ENCODE assay signal across 27 cellular contexts in genomic region chr5:16577677-16578076, GRCh38. TPM values are rescaled to one million over a fixed set of nuclear protein-coding genes. Genes with fewer than 3 reads are reported as not detected.
DNase-seq lines count a peak whose midpoint lies in the region; ATAC-seq and TF ChIP-seq lines count a peak whose summit lies in the region.
"Had no signal": no experiment of that assay in that cellular context is flagged by ENCODE, and none has a peak within 500 bp of the region (broad histone marks: within the 10 kb centered on the region; RNA-seq: fewer than 3 reads in every experiment).

No MANE protein-coding gene starts in this region.

- DNase-seq in activated CD4-positive, alpha-beta T cell treated with anti-CD3 and anti-CD28 coated beads for 48 hours: peak; percentile 32
- DNase-seq in activated CD4-positive, alpha-beta T cell treated with anti-CD3 and anti-CD28 coated beads, Interleukin-2, amount 10 ng/mL, durations not matched to agents 7 days and 5 days: no peak
- DNase-seq in Caco-2 (no peak), OCI-M1 (lab: John Stamatoyannopoulos, UW) (peak; percentile 42), caudate nucleus (lab: John Stamatoyannopoulos, UW) (no peak), NCI-H446 (lab: John Stamatoyannopoulos, UW) (no peak), DMS 273 (lab: John Stamatoyannopoulos, UW; ENCODE audit: unreplicated experiment) (no peak), left colon (no peak)
- DNase-seq: activated effector memory CD4-positive, alpha-beta T cell treated with anti-CD3 and anti-CD28 coated beads, Interleukin-2, amount 50 U/mL, for 16 hours; adrenal gland; cortex of kidney; DMS79; esophagus squamous epithelium; gastrocnemius medialis; GF-D8; H7; left ventricle myocardium superior; naive thymus-derived CD8-positive, alpha-beta T cell; NCI-H1048; NCI-H1930; NCI-H345; stimulated activated naive B cell treated with anti-CD40 and anti-IgM and Interleukin-4, amounts not matched to agents 10 μg/mL and 1 μg/mL and 100 μg/mL, for 72 hours; T-helper 9 cell; uterus had no signal

- no peak for TF ChIP-seq CTCF in Caco-2 (IDR thresholded peaks at IDR 0.05; ENCODE audit: insufficient read depth in 1 of 2, low read depth in 1 of 2, low read length in 1 of 2, severe bottlenecking in 1 of 2, unreplicated experiment in 1 of 2)

- no peak overlapping the region for H3K4me3 ChIP-seq in Caco-2 (ENCODE audit: low read depth, low read length)
- H3K4me3 ChIP-seq: A549, adrenal gland, esophagus squamous epithelium, gastrocnemius medialis, skin epidermis, thoracic aorta, uterus had no signal

- H3K4me1 Mint-ChIP-seq in activated CD4-positive, alpha-beta T cell treated with anti-CD3 and anti-CD28 coated beads, Interleukin-2, amount 10 ng/mL, durations not matched to agents 7 days and 5 days: peaks cover 18% of the 10 kb centered on the region
- peaks cover 33% of the 10 kb centered on the region for H3K4me1 Mint-ChIP-seq in Caco-2 (ENCODE audit: low read depth, unreplicated experiment)

- peak overlapping the region; percentile 18 for H3K27ac ChIP-seq in caudate nucleus (ENCODE audit: low read depth, low read length)
- H3K27ac ChIP-seq: A549, adrenal gland, esophagus squamous epithelium, gastrocnemius medialis, skin epidermis, thoracic aorta, uterus had no signal

- H3K27me3 Mint-ChIP-seq in activated CD4-positive, alpha-beta T cell treated with anti-CD3 and anti-CD28 coated beads, Interleukin-2, amount 10 ng/mL, durations not matched to agents 7 days and 5 days: no peaks in the 10 kb centered on the region
- no peaks in the 10 kb centered on the region for H3K27me3 Mint-ChIP-seq in Caco-2 (ENCODE audit: insufficient read depth, unreplicated experiment)
- H3K27me3 Mint-ChIP-seq: naive thymus-derived CD8-positive, alpha-beta T cell; stimulated activated naive B cell treated with anti-CD40 and anti-IgM and Interleukin-4, amounts not matched to agents 10 μg/mL and 1 μg/mL and 100 μg/mL, for 72 hours had no signal

- no peak for ATAC-seq in left colon
- ATAC-seq: A549; gastrocnemius medialis; left ventricle myocardium superior; naive thymus-derived CD8-positive, alpha-beta T cell had no signal

- no TSS peak for BruUV-seq in Caco-2 (replicated peaks; lab: Mats Ljungman, UMichigan)

- H3K36me3 Mint-ChIP-seq in activated CD4-positive, alpha-beta T cell treated with anti-CD3 and anti-CD28 coated beads, Interleukin-2, amount 10 ng/mL, durations not matched to agents 7 days and 5 days (ENCODE audit: low read depth): peaks cover 15% of the 10 kb centered on the region
- no peaks in the 10 kb centered on the region for H3K36me3 Mint-ChIP-seq in Caco-2 (ENCODE audit: insufficient read depth, unreplicated experiment)

- H3K36me3 ChIP-seq in Caco-2 (ENCODE audit: control insufficient read depth, insufficient read depth, low read length): no peaks in the 10 kb centered on the region
- H3K36me3 ChIP-seq: adrenal gland, esophagus squamous epithelium, gastrocnemius medialis, thoracic aorta, uterus had no signal

- intact Hi-C loops in Caco-2 (cut with micrococcal nuclease; ENCODE audit: unreplicated experiment): no loop called here
- intact Hi-C loops in left colon (cut with DNase I, micrococcal nuclease): no loop called here

- POLR2A ChIA-PET in activated CD4-positive, alpha-beta T cell treated with anti-CD3 and anti-CD28 coated beads, Interleukin-2, amount 10 ng/mL, durations not matched to agents 7 days and 5 days (lab: Charles Lee): no interaction called here
- POLR2A ChIA-PET in Caco-2 (lab: Charles Lee): no interaction called here

- peaks cover 3% of the 10 kb centered on the region for H3K4me1 ChIP-seq in Caco-2
- H3K4me1 ChIP-seq: A549, adrenal gland, uterus had no signal

- H3K4me3 Mint-ChIP-seq in activated CD4-positive, alpha-beta T cell treated with anti-CD3 and anti-CD28 coated beads, Interleukin-2, amount 10 ng/mL, durations not matched to agents 7 days and 5 days: no peak overlapping the region
- no peak overlapping the region for H3K4me3 Mint-ChIP-seq in Caco-2 (ENCODE audit: unreplicated experiment)
- H3K4me3 Mint-ChIP-seq: naive thymus-derived CD8-positive, alpha-beta T cell; stimulated activated naive B cell treated with anti-CD40 and anti-IgM and Interleukin-4, amounts not matched to agents 10 μg/mL and 1 μg/mL and 100 μg/mL, for 72 hours had no signal

- H3K27ac Mint-ChIP-seq in activated CD4-positive, alpha-beta T cell treated with anti-CD3 and anti-CD28 coated beads, Interleukin-2, amount 10 ng/mL, durations not matched to agents 7 days and 5 days: no peak overlapping the region
- peak overlapping the region; percentile 9 for H3K27ac Mint-ChIP-seq in Caco-2 (ENCODE audit: unreplicated experiment)
- H3K27ac Mint-ChIP-seq: stimulated activated naive B cell treated with anti-CD40 and anti-IgM and Interleukin-4, amounts not matched to agents 10 μg/mL and 1 μg/mL and 100 μg/mL, for 72 hours had no signal

- H3K9me3 Mint-ChIP-seq in activated CD4-positive, alpha-beta T cell treated with anti-CD3 and anti-CD28 coated beads, Interleukin-2, amount 10 ng/mL, durations not matched to agents 7 days and 5 days: no peaks in the 10 kb centered on the region
- H3K9me3 Mint-ChIP-seq in Caco-2 (ENCODE audit: unreplicated experiment): no peaks in the 10 kb centered on the region
- H3K9me3 Mint-ChIP-seq: naive thymus-derived CD8-positive, alpha-beta T cell had no signal

- H3K9me3 ChIP-seq in Caco-2: no peaks in the 10 kb centered on the region
- H3K9me3 ChIP-seq: A549, adrenal gland, esophagus squamous epithelium, gastrocnemius medialis, thoracic aorta, uterus had no signal

- H3K27me3 ChIP-seq in Caco-2 (replicated peaks; ENCODE audit: control insufficient read depth, insufficient read depth, low read length): no peaks in the 10 kb centered on the region
- H3K27me3 ChIP-seq: adrenal gland, esophagus squamous epithelium, gastrocnemius medialis, uterus had no signal

- CTCF ChIA-PET in activated CD4-positive, alpha-beta T cell treated with anti-CD3 and anti-CD28 coated beads, Interleukin-2, amount 10 ng/mL, durations not matched to agents 7 days and 5 days (lab: Charles Lee): interaction anchor here (1.0 kb wide), 1 partner anchor 16 kb away, joined by 3 read pairs; no protein-coding TSS in a partner anchor
- CTCF ChIA-PET in Caco-2 (lab: Charles Lee): no interaction called here

RNA-seq across cellular contexts. Expression of gene RETREG1, which starts 39.1 kb away (rescaled TPM):
- total RNA-seq in activated CD4-positive, alpha-beta T cell treated with anti-CD3 and anti-CD28 coated beads, Interleukin-2, amount 10 ng/mL, durations not matched to agents 7 days and 5 days: 10 to 100 TPM; 48.4 to 50.5 TPM
- total RNA-seq in Caco-2 (2022) (14.1 and 15.1 TPM in 2 replicates), left colon (100 to 1,000 TPM in 1 of 2 donors, 10 to 100 TPM in 1; 63.7 to 100 TPM)

Comparison
In these comparisons a context has a peak if more than half of its experiments do, and no peak if none do; other contexts are left out.
1. DNase-seq: peak in activated CD4-positive, alpha-beta T cell treated with anti-CD3 and anti-CD28 coated beads for 48 hours (single experiment) and OCI-M1 (single experiment); none in activated CD4-positive, alpha-beta T cell treated with anti-CD3 and anti-CD28 coated beads, Interleukin-2, amount 10 ng/mL, durations not matched to agents 7 days and 5 days (single experiment), Caco-2 (0 of 2), caudate nucleus (0 of 61), NCI-H446 (0 of 2), DMS 273 (single experiment) and left colon (0 of 2).